Comparison of ENCODE assay signal across 20 cellular contexts in genomic region chr18:22975508-22975907, GRCh38. TPM values are rescaled to one million over a fixed set of nuclear protein-coding genes. Genes with fewer than 3 reads are reported as not detected.
DNase-seq lines count a peak whose midpoint lies in the region; ATAC-seq and TF ChIP-seq lines count a peak whose summit lies in the region.
"Had no signal": no experiment of that assay in that cellular context is flagged by ENCODE, and none has a peak within 500 bp of the region (broad histone marks: within the 10 kb centered on the region; RNA-seq: fewer than 3 reads in every experiment).

No MANE protein-coding gene starts in this region.

- H3K79me2 ChIP-seq in osteoblast (ENCODE audit: insufficient read depth, low read length), result no peaks in the 10 kb centered on the region
- H3K79me2 ChIP-seq in MM.1S (ENCODE audit: low read length), result 0 out of 2 replicates have a peak, but pooled peaks cover 9% of the 10 kb centered on the region

- H2AFZ ChIP-seq in osteoblast (ENCODE audit: low read length) (peak overlapping the region; percentile 39), MM.1S (ENCODE audit: low read length) (no peak overlapping the region)

- H3K9me2 ChIP-seq in MM.1S (replicated peaks; ENCODE audit: insufficient read depth, low read length), result no peaks in the 10 kb centered on the region

- DNase-seq in Caki2 (ENCODE audit: low read depth) (peak; percentile 16), Kasumi-1 (lab: John Stamatoyannopoulos, UW) (peak; percentile 58 to 64), colonic mucosa (no peak), osteoblast (ENCODE audit: insufficient read length, low spot score, missing footprints) (no peak), MM.1S (no peak)
- DNase-seq: activated CD4-positive, alpha-beta T cell treated with anti-CD3 and anti-CD28 coated beads, Interleukin-2, amount 10 ng/mL, durations not matched to agents 7 days and 5 days; activated gamma-delta T cell treated with Interleukin-2 at 50 U/mL for 16 hours; anterior cingulate cortex; CD8-positive, alpha-beta memory T cell; foreskin fibroblast; H9; hippocampal formation; NCI-H1417 treated with DMSO at 0.1 percent for 48 hours; NCI-H524; right cardiac atrium; stimulated activated CD4-positive, alpha-beta T cell treated with anti-CD3 and anti-CD28 coated beads, Interleukin-15, amount 100 ng/mL, for 24 hours; SW 1271 had no signal

- H3K4me3 ChIP-seq in colonic mucosa (no peak overlapping the region), osteoblast (ENCODE audit: insufficient read depth, low read length) (no peak overlapping the region), MM.1S (ENCODE audit: low read length) (no peak overlapping the region)
- H3K4me3 ChIP-seq: lung had no signal

- no peaks in the 10 kb centered on the region for H3K4me1 ChIP-seq in colonic mucosa
- peaks cover 14% of the 10 kb centered on the region for H3K4me1 ChIP-seq in osteoblast (ENCODE audit: insufficient read depth, low read length)
- no peaks in the 10 kb centered on the region for H3K4me1 ChIP-seq in MM.1S (ENCODE audit: low read length)

- intact Hi-C loops in colonic mucosa (cut with DNase I), result no loop called here

- H3K4me2 ChIP-seq in osteoblast (ENCODE audit: insufficient read depth, low read length) (no peak overlapping the region), MM.1S (ENCODE audit: low read depth, low read length) (no peak overlapping the region)

- no peak for TF ChIP-seq CTCF in colonic mucosa (IDR thresholded peaks at IDR 0.05)
- no peak for TF ChIP-seq CTCF in osteoblast (IDR thresholded peaks at IDR 0.05; ENCODE audit: extremely low read depth, low read depth, low read length)
- TF ChIP-seq CTCF in MM.1S (IDR thresholded peaks at IDR 0.05; ENCODE audit: low read length), result no peak

- ATAC-seq in HG03280 (IDR thresholded peaks at IDR 0.05; ENCODE audit: unreplicated experiment) (no peak), GM18909 (IDR thresholded peaks at IDR 0.05; ENCODE audit: poor library complexity, unreplicated experiment) (no peak)
- ATAC-seq: right cardiac atrium had no signal

- in situ Hi-C loops in Caki2 (cut with HindIII; ENCODE audit: low pct_unique_long_range_greater_than_20kb, low sequenced_read_pairs), result no loop called here

- no peaks in the 10 kb centered on the region for H4K20me1 ChIP-seq in osteoblast (ENCODE audit: insufficient read depth, low read length)
- H4K20me1 ChIP-seq in MM.1S (ENCODE audit: insufficient read depth, low read length), result no peaks in the 10 kb centered on the region

- H3F3A ChIP-seq in MM.1S (ENCODE audit: insufficient read depth, low read length), result no peaks in the 10 kb centered on the region

- H3K9me3 ChIP-seq in colonic mucosa (no peaks in the 10 kb centered on the region), osteoblast (ENCODE audit: low read depth, low read length) (no peaks in the 10 kb centered on the region), MM.1S (replicated peaks; ENCODE audit: insufficient read depth, low read length) (no peaks in the 10 kb centered on the region)

- H3K27ac ChIP-seq in colonic mucosa, result peak overlapping the region; percentile 29
- no peak overlapping the region for H3K27ac ChIP-seq in osteoblast (ENCODE audit: low read depth, low read length)
- no peak overlapping the region for H3K27ac ChIP-seq in MM.1S (ENCODE audit: low read length)

- H3K9ac ChIP-seq in colonic mucosa (ENCODE audit: low read depth in 2 of 2, low read length in 2 of 2), result no peak overlapping the region
- no peak overlapping the region for H3K9ac ChIP-seq in MM.1S (ENCODE audit: low read length)

- H3K27me3 ChIP-seq in colonic mucosa (no peaks in the 10 kb centered on the region), osteoblast (ENCODE audit: insufficient read depth, low read length) (no peaks in the 10 kb centered on the region), MM.1S (replicated peaks; ENCODE audit: insufficient read depth, low read length) (no peaks in the 10 kb centered on the region)

- no peaks in the 10 kb centered on the region for H3K36me3 ChIP-seq in colonic mucosa
- no peaks in the 10 kb centered on the region for H3K36me3 ChIP-seq in osteoblast (ENCODE audit: insufficient read depth, low read length)
- H3K36me3 ChIP-seq in MM.1S (replicated peaks; ENCODE audit: insufficient read depth, low read length), result peaks cover 3% of the 10 kb centered on the region; the same call in 1 of the 2 replicates

RNA-seq across cellular contexts. Expression of gene RBBP8, which starts 42.4 kb away (rescaled TPM):
- 17.0 and 19.4 TPM in 2 replicates for total RNA-seq in Caki2 (2014; rRNA removed; shearing (Covaris generic); ENCODE audit: low replicate concordance)
- total RNA-seq in colonic mucosa, result 10 to 100 TPM; 24.4 to 29.5 TPM
- total RNA-seq in osteoblast, result 40.2 and 48.9 TPM in 2 replicates

Comparison
In these comparisons a context has a peak if more than half of its experiments do, and no peak if none do; other contexts are left out.
1. DNase-seq: peak in Caki2 (single experiment) and Kasumi-1 (2 of 2); none in colonic mucosa (single experiment), osteoblast (single experiment) and MM.1S (single experiment).